In the genomic region with DNA sequence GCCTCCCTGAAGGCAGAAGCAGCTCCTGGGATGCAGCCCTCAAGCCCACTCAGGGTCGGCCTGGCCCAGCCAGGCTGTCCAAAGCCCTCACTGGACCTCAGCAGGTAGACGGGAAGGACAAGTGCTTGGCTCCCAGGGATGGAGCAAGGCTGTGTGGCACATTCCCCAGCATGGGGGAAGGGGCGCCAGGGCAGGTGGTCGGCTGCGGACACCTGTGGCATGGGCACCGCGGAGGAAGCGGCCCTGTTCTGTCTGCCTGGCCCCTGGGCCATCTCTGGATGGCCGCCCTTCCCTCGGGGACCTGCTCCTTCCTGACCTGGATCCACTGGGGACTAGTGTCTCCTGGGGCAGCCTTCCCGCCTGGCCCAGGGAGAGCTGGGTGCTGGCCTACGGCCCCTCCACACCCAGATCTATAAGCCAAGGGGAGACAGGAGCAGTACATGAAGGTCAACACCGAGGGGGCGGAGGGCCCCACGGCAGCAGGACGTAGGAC, we compare ENCODE assay signal across 1 cellular context.
TF ChIP-seq lines count a peak whose summit lies in the region.

No MANE protein-coding gene starts in this region.

TF ChIP-seq in K562, 482 proteins besides CTCF, POLR2A, EP300 and RAD21:
- TF ChIP-seq BRD4 (IDR thresholded peaks at IDR 0.05): no peak
- TF ChIP-seq POLR2G (IDR thresholded peaks at IDR 0.05; ENCODE audit: low read depth, low read length): 0 out of 2 replicates have a peak, but pooled peaks have one; percentile 12
